In the genomic region with DNA sequence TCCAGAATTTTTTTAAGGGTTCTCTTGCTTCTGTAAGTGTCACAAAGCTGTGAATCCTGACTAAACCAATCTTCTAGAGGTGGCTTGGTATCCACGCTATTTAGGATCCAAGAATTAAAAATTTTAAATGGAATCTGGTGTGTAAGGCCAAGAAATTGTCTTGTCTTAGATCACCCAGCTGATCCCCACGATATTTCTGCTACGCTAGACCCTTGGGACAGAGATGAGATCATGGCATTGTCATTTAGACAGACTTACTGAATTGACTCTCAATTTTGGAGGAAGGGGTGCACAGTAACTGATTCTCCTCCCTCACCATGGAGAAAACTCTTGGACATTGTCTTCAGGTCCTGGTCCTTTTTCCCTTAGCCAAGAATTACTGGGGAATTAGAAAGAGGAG, we compare ENCODE assay signal across 1 cellular context.
TF ChIP-seq lines count a peak whose summit lies in the region.

No MANE protein-coding gene starts in this region.

TF ChIP-seq in SK-N-SH, 30 proteins besides CTCF, POLR2A, EP300 and RAD21 (continued from another document):
- TF ChIP-seq, protein P1, sequence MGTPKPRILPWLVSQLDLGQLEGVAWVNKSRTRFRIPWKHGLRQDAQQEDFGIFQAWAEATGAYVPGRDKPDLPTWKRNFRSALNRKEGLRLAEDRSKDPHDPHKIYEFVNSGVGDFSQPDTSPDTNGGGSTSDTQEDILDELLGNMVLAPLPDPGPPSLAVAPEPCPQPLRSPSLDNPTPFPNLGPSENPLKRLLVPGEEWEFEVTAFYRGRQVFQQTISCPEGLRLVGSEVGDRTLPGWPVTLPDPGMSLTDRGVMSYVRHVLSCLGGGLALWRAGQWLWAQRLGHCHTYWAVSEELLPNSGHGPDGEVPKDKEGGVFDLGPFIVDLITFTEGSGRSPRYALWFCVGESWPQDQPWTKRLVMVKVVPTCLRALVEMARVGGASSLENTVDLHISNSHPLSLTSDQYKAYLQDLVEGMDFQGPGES (IDR thresholded peaks at IDR 0.05; ENCODE audit: low read depth, low read length) = no peak
TF ChIP-seq in SK-N-SH: peak in this region for 0.
